2 cellular contexts compared by ENCODE assay signal in genomic region chr11:75471134-75471943, GRCh38.
TF ChIP-seq lines count a peak whose summit lies in the region.

No MANE protein-coding gene starts in this region.

TF ChIP-seq in SK-N-SH, 30 proteins besides CTCF, POLR2A, EP300 and RAD21 (continued from another document):
- TF ChIP-seq TCF12 (IDR thresholded peaks at IDR 0.05) (no peak), NFIC (IDR thresholded peaks at IDR 0.05; ENCODE audit: borderline replicate concordance) (no peak), MAX (IDR thresholded peaks at IDR 0.05; ENCODE audit: low read depth) (no peak), ELF1 (IDR thresholded peaks at IDR 0.05) (no peak), FOXM1 (IDR thresholded peaks at IDR 0.05; ENCODE audit: low read depth) (no peak), TAF1 (IDR thresholded peaks at IDR 0.05; ENCODE audit: borderline replicate concordance, low read depth, low read length) (no peak)

TF ChIP-seq in SK-N-SH treated with all-trans-retinoic acid at 6 μM for 48 hours, 23 proteins besides CTCF, POLR2A, EP300 and RAD21:
- TF ChIP-seq PATZ1 (CRISPR knock-in tag; IDR thresholded peaks at IDR 0.05; ENCODE audit: borderline replicate concordance) (no peak), OSR1 (CRISPR knock-in tag; IDR thresholded peaks at IDR 0.05) (no peak), ARNTL (CRISPR knock-in tag; IDR thresholded peaks at IDR 0.05; ENCODE audit: borderline replicate concordance, low read depth) (no peak), ZFP3 (CRISPR knock-in tag; IDR thresholded peaks at IDR 0.05) (no peak), TOX (CRISPR knock-in tag; IDR thresholded peaks at IDR 0.05; ENCODE audit: borderline replicate concordance) (no peak)
